In genomic region chr16:4507588-4508345, GRCh38 we compare ENCODE assay signal across 2 cellular contexts.
TF ChIP-seq lines count a peak whose summit lies in the region.

No MANE protein-coding gene starts in this region.

TF ChIP-seq in HepG2, 621 proteins besides CTCF, POLR2A, EP300 and RAD21:
- no peak for TF ChIP-seq ZNF616 (CRISPR knock-in tag; IDR thresholded peaks at IDR 0.05; ENCODE audit: low read depth)
- TF ChIP-seq GATA4 (IDR thresholded peaks at IDR 0.05; ENCODE audit: borderline replicate concordance, low read depth) = no peak
- no peak for TF ChIP-seq ZFX (CRISPR knock-in tag; IDR thresholded peaks at IDR 0.05; ENCODE audit: low read depth)
- TF ChIP-seq HNRNPL (IDR thresholded peaks at IDR 0.05; ENCODE audit: low read depth, low read length) = no peak
- TF ChIP-seq ATF7 (IDR thresholded peaks at IDR 0.05) = no peak
- TF ChIP-seq ATF7 (CRISPR knock-in tag; IDR thresholded peaks at IDR 0.05) = no peak
- no peak for TF ChIP-seq NR3C1 (CRISPR knock-in tag; IDR thresholded peaks at IDR 0.05)
- no peak for TF ChIP-seq SCMH1 (CRISPR knock-in tag; IDR thresholded peaks at IDR 0.05; ENCODE audit: borderline replicate concordance)
- TF ChIP-seq DMAP1 (CRISPR knock-in tag; IDR thresholded peaks at IDR 0.05) = no peak
- TF ChIP-seq TFDP1 (CRISPR knock-in tag; IDR thresholded peaks at IDR 0.05; ENCODE audit: borderline replicate concordance) = no peak
- TF ChIP-seq SP1 (IDR thresholded peaks at IDR 0.05) = no peak
- no peak for TF ChIP-seq SP1 (CRISPR knock-in tag; IDR thresholded peaks at IDR 0.05)
- no peak for TF ChIP-seq ZNF639 (CRISPR knock-in tag; conservative IDR thresholded peaks at IDR 0.05)
- peak; percentile 19 for TF ChIP-seq RBM22 (optimal IDR thresholded peaks at IDR 0.05; ENCODE audit: low read length)
- TF ChIP-seq ELF1 (CRISPR knock-in tag; IDR thresholded peaks at IDR 0.05) = no peak
- no peak for TF ChIP-seq MBD4 (IDR thresholded peaks at IDR 0.05; ENCODE audit: borderline replicate concordance, low read length)
- no peak for TF ChIP-seq NCOA1 (CRISPR knock-in tag; IDR thresholded peaks at IDR 0.05)
- no peak for TF ChIP-seq ZNF773 (CRISPR knock-in tag; IDR thresholded peaks at IDR 0.05; ENCODE audit: borderline replicate concordance)
- no peak for TF ChIP-seq ISL2 (CRISPR knock-in tag; IDR thresholded peaks at IDR 0.05)
- no peak for TF ChIP-seq MXI1 (IDR thresholded peaks at IDR 0.05; ENCODE audit: borderline replicate concordance, low read depth, low read length)
- TF ChIP-seq HNRNPH1 (optimal IDR thresholded peaks at IDR 0.05; ENCODE audit: low read depth, low read length) = no peak
- TF ChIP-seq SSRP1 (CRISPR knock-in tag; IDR thresholded peaks at IDR 0.05) = 0 out of 2 replicates have a peak, but pooled peaks have one; percentile 61
- no peak for TF ChIP-seq FOXP1 (IDR thresholded peaks at IDR 0.05)
- no peak for TF ChIP-seq FOXP1 (CRISPR knock-in tag; IDR thresholded peaks at IDR 0.05)
- peak; percentile 67 for TF ChIP-seq AGO2 (optimal IDR thresholded peaks at IDR 0.05; ENCODE audit: low read depth, low read length)

TF ChIP-seq in K562, 482 proteins besides CTCF, POLR2A, EP300 and RAD21:
- TF ChIP-seq TCFL5 (CRISPR knock-in tag; conservative IDR thresholded peaks at IDR 0.05) (no peak), SP1 (CRISPR knock-in tag; IDR thresholded peaks at IDR 0.05) (no peak), ARHGAP35 (IDR thresholded peaks at IDR 0.05; ENCODE audit: partially characterized antibody) (no peak), ZNF165 (CRISPR knock-in tag; IDR thresholded peaks at IDR 0.05; ENCODE audit: borderline replicate concordance) (no peak), ZNF197 (CRISPR knock-in tag; IDR thresholded peaks at IDR 0.05; ENCODE audit: low read depth) (no peak), ZNF589 (CRISPR knock-in tag; IDR thresholded peaks at IDR 0.05; ENCODE audit: low read depth) (no peak), ZNF274 (IDR thresholded peaks at IDR 0.05; ENCODE audit: borderline replicate concordance, low read depth, low read length) (no peak), CBX3 (IDR thresholded peaks at IDR 0.05; ENCODE audit: borderline replicate concordance in 1 of 2, low read length in 2 of 2) (no peak), ELF2 (CRISPR knock-in tag; IDR thresholded peaks at IDR 0.05) (no peak), NCOA2 (IDR thresholded peaks at IDR 0.05; ENCODE audit: partially characterized antibody in 2 of 2) (no peak), ZFP91 (CRISPR knock-in tag; IDR thresholded peaks at IDR 0.05) (no peak), MTA1 (IDR thresholded peaks at IDR 0.05; ENCODE audit: borderline replicate concordance) (no peak), HDAC2 (IDR thresholded peaks at IDR 0.05) (no peak), RNF219 (CRISPR knock-in tag; IDR thresholded peaks at IDR 0.05) (no peak), ID3 (CRISPR knock-in tag; IDR thresholded peaks at IDR 0.05) (no peak), ID3 (tag; IDR thresholded peaks at IDR 0.05) (no peak), BRCA1 (IDR thresholded peaks at IDR 0.05) (no peak), BRCA1 (CRISPR knock-in tag; IDR thresholded peaks at IDR 0.05) (no peak)
